Comparison of ENCODE assay signal across 8 cellular contexts in the genomic region with DNA sequence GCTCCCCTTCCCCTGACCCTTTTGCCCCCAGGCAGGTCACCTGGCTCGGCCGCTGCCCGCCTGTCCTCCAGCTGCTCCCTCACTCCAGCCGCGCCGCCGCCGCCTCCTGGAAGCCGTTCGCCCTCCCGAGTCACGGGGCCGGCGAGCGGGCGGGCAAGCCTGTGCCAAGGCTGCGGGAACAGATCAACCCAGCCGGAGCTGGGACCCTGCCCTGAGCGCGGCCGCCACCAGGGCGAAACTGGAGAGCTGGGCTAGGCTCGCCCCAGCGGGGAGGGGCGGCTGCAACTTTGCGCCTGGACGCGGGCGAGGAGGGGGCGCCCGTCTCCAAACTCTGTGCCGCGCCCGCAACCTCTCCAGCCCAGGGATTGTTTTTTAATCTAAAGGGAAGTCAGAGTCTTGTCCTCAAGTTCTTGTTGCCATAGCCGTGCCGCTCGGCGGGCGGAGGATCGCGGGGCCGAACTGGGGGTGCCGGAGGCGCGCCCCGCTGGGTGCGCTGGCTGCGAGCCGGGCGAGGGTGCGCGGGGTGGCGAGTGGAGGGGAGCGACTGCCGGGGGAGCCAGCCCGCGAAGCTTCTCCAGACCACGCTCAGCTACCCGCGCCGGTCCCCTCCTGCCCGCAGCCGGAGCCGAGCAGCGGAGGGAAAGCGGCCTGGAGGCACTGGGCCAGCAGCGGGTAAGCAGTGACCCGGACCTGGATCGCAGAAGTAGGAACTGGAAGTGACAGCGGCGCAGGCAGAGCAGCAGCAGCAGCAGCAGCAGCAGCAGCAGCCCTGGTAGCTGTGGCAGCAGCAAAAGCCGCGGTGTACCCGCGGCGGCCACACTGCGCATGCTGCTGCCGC. TPM values are rescaled to one million over a fixed set of nuclear protein-coding genes. Genes with fewer than 3 reads are reported as not detected.
DNase-seq lines count a peak whose midpoint lies in the region; ATAC-seq, FAIRE-seq and TF ChIP-seq lines count a peak whose summit lies in the region.

No MANE protein-coding gene starts in this region.

- peaks cover 45% of the 10 kb centered on the region for H3K36me3 Mint-ChIP-seq in activated CD8-positive, alpha-beta T cell treated with anti-CD3 and anti-CD28 coated beads, Interleukin-2, amount 10 ng/mL, durations not matched to agents 7 days and 5 days (ENCODE audit: low read depth)

- CTCF ChIA-PET in activated CD8-positive, alpha-beta T cell treated with anti-CD3 and anti-CD28 coated beads, Interleukin-2, amount 10 ng/mL, durations not matched to agents 7 days and 5 days (lab: Charles Lee) = interaction anchor here (0.7 to 1.0 kb wide), 2 partner anchors 19 to 47 kb away, joined by 3 read pairs; no protein-coding TSS in a partner anchor
- CTCF ChIA-PET in endothelial cell of umbilical vein (lab: Charles Lee) = interaction anchor here (1.1 kb wide), 1 partner anchor 14 kb away, joined by 3 read pairs; no protein-coding TSS in a partner anchor

- H3K27ac ChIP-seq in endothelial cell of umbilical vein (ENCODE audit: insufficient read depth, low read depth, low read length) = no peak overlapping the region
- peak overlapping the region; percentile 80 to 90 (median 87) for H3K27ac ChIP-seq in stomach

- H3K9me3 ChIP-seq in endothelial cell of umbilical vein (replicated peaks; ENCODE audit: control insufficient read depth, insufficient read depth, low read length) (no peaks in the 10 kb centered on the region), stomach (peaks cover 0 to 7% (median 3%) of the 10 kb centered on the region in 4 donors)

- peak overlapping the region; percentile 47 for H3K9ac ChIP-seq in endothelial cell of umbilical vein (replicated peaks; ENCODE audit: extremely low read depth, insufficient read depth, low read length)

- peaks cover 71% of the 10 kb centered on the region for H3K4me1 Mint-ChIP-seq in activated CD8-positive, alpha-beta T cell treated with anti-CD3 and anti-CD28 coated beads, Interleukin-2, amount 10 ng/mL, durations not matched to agents 7 days and 5 days (ENCODE audit: low read depth)

- H3K9me1 ChIP-seq in endothelial cell of umbilical vein (replicated peaks; ENCODE audit: control insufficient read depth, extremely low read depth, insufficient read depth, low read length) = no peaks in the 10 kb centered on the region

- DNase-seq in AG20443 (ENCODE audit: low spot score) (peak; percentile 65), NCI-H2227 (lab: John Stamatoyannopoulos, UW; ENCODE audit: unreplicated experiment) (peak; percentile 73), endothelial cell of umbilical vein (ENCODE audit: low read depth, low spot score) (peak; percentile 45), midbrain (lab: John Stamatoyannopoulos, UW) (peak; percentile 49), stomach (peak; percentile 70)
- DNase-seq in activated CD8-positive, alpha-beta T cell treated with anti-CD3 and anti-CD28 coated beads, Interleukin-2, amount 10 ng/mL, durations not matched to agents 7 days and 5 days = peak; percentile 65

- intact Hi-C loops in endothelial cell of umbilical vein (cut with micrococcal nuclease) = loop anchor here (5.0 kb wide), 1 partner anchor 145 kb away; no protein-coding TSS in a partner anchor
- intact Hi-C loops in stomach (cut with DNase I; ENCODE audit: low total_unique reads) = no loop called here

- dilution Hi-C loops in endothelial cell of umbilical vein (cut with MboI; ENCODE audit: extremely low pct_ligation_motif_present, low sequenced_read_pairs) = no loop called here

- ATAC-seq in GM18868 (IDR thresholded peaks at IDR 0.05; ENCODE audit: unreplicated experiment) (peak; percentile 81), HG03039 (IDR thresholded peaks at IDR 0.05; ENCODE audit: unreplicated experiment) (peak; percentile 69)
- peak; percentile 72 for ATAC-seq in activated CD8-positive, alpha-beta T cell treated with anti-CD3 and anti-CD28 coated beads, Interleukin-2, amount 10 ng/mL, durations not matched to agents 7 days and 5 days

- no peaks in the 10 kb centered on the region for H3K27me3 Mint-ChIP-seq in activated CD8-positive, alpha-beta T cell treated with anti-CD3 and anti-CD28 coated beads, Interleukin-2, amount 10 ng/mL, durations not matched to agents 7 days and 5 days (ENCODE audit: low read depth)

- H3K36me3 ChIP-seq in endothelial cell of umbilical vein (ENCODE audit: control insufficient read depth in 2 of 2, extremely low read depth in 1 of 2, insufficient read depth in 2 of 2, low read length in 2 of 2) = no peaks in the 10 kb centered on the region
- H3K36me3 ChIP-seq in stomach = no peaks in the 10 kb centered on the region

- H3K9me3 Mint-ChIP-seq in activated CD8-positive, alpha-beta T cell treated with anti-CD3 and anti-CD28 coated beads, Interleukin-2, amount 10 ng/mL, durations not matched to agents 7 days and 5 days (ENCODE audit: insufficient read depth) = no peaks in the 10 kb centered on the region

- H3K4me3 Mint-ChIP-seq in activated CD8-positive, alpha-beta T cell treated with anti-CD3 and anti-CD28 coated beads, Interleukin-2, amount 10 ng/mL, durations not matched to agents 7 days and 5 days = peak overlapping the region; percentile 75

- peak overlapping the region; percentile 52 for H3K4me2 ChIP-seq in endothelial cell of umbilical vein (ENCODE audit: insufficient read depth, low read length)

- 0 to 42% (median 11%) methylated on average over 1 to 70 of the region's 78 CpGs for WGBS in stomach, 5 donors

- H2AFZ ChIP-seq in endothelial cell of umbilical vein (ENCODE audit: low read depth, low read length) = peak overlapping the region; percentile 82

- no peak for TF ChIP-seq EP300 in stomach (IDR thresholded peaks at IDR 0.05)

- H3K4me1 ChIP-seq in endothelial cell of umbilical vein (ENCODE audit: control insufficient read depth, extremely low read depth, insufficient read depth, low read length) = no peaks in the 10 kb centered on the region
- peaks cover 0 to 29% (median 6%) of the 10 kb centered on the region in 4 donors for H3K4me1 ChIP-seq in stomach

- TF ChIP-seq CTCF in endothelial cell of umbilical vein (IDR thresholded peaks at IDR 0.05; ENCODE audit: extremely low read depth in 1 of 2, insufficient read depth in 1 of 2, low read depth in 1 of 2, low read length in 2 of 2) = peak in 1 of 2 donors; percentile 49
- TF ChIP-seq CTCF in stomach (IDR thresholded peaks at IDR 0.05) = peak in 2 of 7 experiments; percentile 12 to 36

- peak overlapping the region; percentile 35 to 68 (median 52) for H3K4me3 ChIP-seq in endothelial cell of umbilical vein (replicated peaks in 1 of 3; ENCODE audit: insufficient read depth in 1 of 3, low read depth in 1 of 3, low read length in 3 of 3)
- peak overlapping the region; percentile 59 to 67 (median 64) for H3K4me3 ChIP-seq in stomach

- FAIRE-seq in endothelial cell of umbilical vein (lab: Jason Lieb, UNC) = peak; percentile 89

- H3K79me2 ChIP-seq in endothelial cell of umbilical vein (ENCODE audit: control insufficient read depth, insufficient read depth, low read length) = no peaks in the 10 kb centered on the region

- H3K27me3 ChIP-seq in endothelial cell of umbilical vein (ENCODE audit: control insufficient read depth in 2 of 2, insufficient read depth in 2 of 2, low read length in 2 of 2) (no peaks in the 10 kb centered on the region), stomach (peaks cover 0 to 2% (median 0%) of the 10 kb centered on the region in 3 donors)

- H4K20me1 ChIP-seq in endothelial cell of umbilical vein (replicated peaks; ENCODE audit: control insufficient read depth, extremely low read depth, insufficient read depth, low read length) = no peaks in the 10 kb centered on the region

- no TSS peak for BruUV-seq in endothelial cell of umbilical vein (replicated peaks; lab: Mats Ljungman, UMichigan)

- no peak for TF ChIP-seq POLR2A in endothelial cell of umbilical vein (IDR thresholded peaks at IDR 0.05; ENCODE audit: low read depth, low read length)
- no peak for TF ChIP-seq POLR2A in stomach (IDR thresholded peaks at IDR 0.05)

- POLR2A ChIA-PET in activated CD8-positive, alpha-beta T cell treated with anti-CD3 and anti-CD28 coated beads, Interleukin-2, amount 10 ng/mL, durations not matched to agents 7 days and 5 days (lab: Charles Lee) = interaction anchor here (0.6 to 3.1 kb wide), 6 partner anchors 12 to 113 kb away, joined by 3 to 25 read pairs (median 4); partner anchors contain the start of genes ARHGEF6 and RBMX
- POLR2A ChIA-PET in endothelial cell of umbilical vein (lab: Charles Lee) = interaction anchor here (1.2 kb wide), 1 partner anchor 113 kb away, joined by 3 read pairs; the partner anchor contains the start of gene RBMX

- peak overlapping the region; percentile 89 for H3K27ac Mint-ChIP-seq in activated CD8-positive, alpha-beta T cell treated with anti-CD3 and anti-CD28 coated beads, Interleukin-2, amount 10 ng/mL, durations not matched to agents 7 days and 5 days

TF ChIP-seq in endothelial cell of umbilical vein, 7 proteins besides CTCF, POLR2A, EP300 and RAD21:
- TF ChIP-seq GATA2 (IDR thresholded peaks at IDR 0.05; ENCODE audit: insufficient read depth, insufficient read length, low read depth, low read length) = no peak
- no peak for TF ChIP-seq MAX (IDR thresholded peaks at IDR 0.05; ENCODE audit: insufficient read depth, insufficient read length)
- no peak for TF ChIP-seq JUN (IDR thresholded peaks at IDR 0.05; ENCODE audit: borderline replicate concordance, insufficient read depth, insufficient read length, low read depth)
- TF ChIP-seq EZH2 (IDR thresholded peaks at IDR 0.05; ENCODE audit: borderline replicate concordance, low read depth, low read length, severe bottlenecking) = no peak
- TF ChIP-seq POLR2AphosphoS5 (IDR thresholded peaks at IDR 0.05; ENCODE audit: insufficient read depth, low read depth, low read length) = no peak
- no peak for TF ChIP-seq FOS (IDR thresholded peaks at IDR 0.05; ENCODE audit: borderline replicate concordance, insufficient read depth, low read length)
- TF ChIP-seq MYC (IDR thresholded peaks at IDR 0.05; ENCODE audit: low read depth, low read length) = no peak
TF ChIP-seq in endothelial cell of umbilical vein: peak in this region for 0.

RNA-seq across cellular contexts. Expression of gene ARHGEF6, which starts 13.4 kb away (rescaled TPM):
- 10 to 100 TPM; 97.8 to 99.0 TPM for total RNA-seq in activated CD8-positive, alpha-beta T cell treated with anti-CD3 and anti-CD28 coated beads, Interleukin-2, amount 10 ng/mL, durations not matched to agents 7 days and 5 days
- 5.5 and 6.4 TPM in 2 replicates for total RNA-seq in endothelial cell of umbilical vein
- polyA plus RNA-seq in endothelial cell of umbilical vein = 4.1 and 4.9 TPM in 2 replicates
- polyA plus RNA-seq in endothelial cell of umbilical vein (2011; cell fraction: cytosol; rRNA removed) = 3.7 and 5.1 TPM in 2 replicates
- 10.5 and 11.6 TPM in 2 replicates for polyA plus RNA-seq in endothelial cell of umbilical vein (2011; cell fraction: nucleus; rRNA removed)
- 2.3 and 4.1 TPM in 2 replicates for polyA plus RNA-seq in endothelial cell of umbilical vein (2012)
- 7.7 and 8.1 TPM in 2 replicates for polyA minus RNA-seq in endothelial cell of umbilical vein
- not detected for polyA minus RNA-seq in endothelial cell of umbilical vein (2011; cell fraction: cytosol; rRNA and poly(A)+ RNA removed)
- polyA minus RNA-seq in endothelial cell of umbilical vein (2011; cell fraction: nucleus; rRNA and poly(A)+ RNA removed) = 4.5 and 5.4 TPM in 2 replicates
- total RNA-seq in stomach = 10 to 100 TPM in 2 of 5 donors, 1 to 10 TPM in 3; 1.7 to 22.9 (median 8.5) TPM
- 10 to 100 TPM in 1 of 3 donors, 1 to 10 TPM in 2; 2.6 to 10.1 (median 7.7) TPM for polyA plus RNA-seq in stomach

Comparison
In these comparisons a context has a peak if more than half of its experiments do, and no peak if none do; other contexts are left out.
1. RNA of gene ARHGEF6, which starts 13.4 kb away (total RNA-seq): 97.8 to 99.0 TPM in activated CD8-positive, alpha-beta T cell treated with anti-CD3 and anti-CD28 coated beads, Interleukin-2, amount 10 ng/mL, durations not matched to agents 7 days and 5 days; 1.7 to 22.9 TPM in stomach and 5.5 to 6.4 TPM in endothelial cell of umbilical vein; every median in the first group is over 4 times any median in the second.
2. Peak in every context shown above with its lines, with median percentiles within 50 percentile points of each other: DNase-seq and ATAC-seq.